ENCODE assay signal across 8 cellular contexts in the genomic region with DNA sequence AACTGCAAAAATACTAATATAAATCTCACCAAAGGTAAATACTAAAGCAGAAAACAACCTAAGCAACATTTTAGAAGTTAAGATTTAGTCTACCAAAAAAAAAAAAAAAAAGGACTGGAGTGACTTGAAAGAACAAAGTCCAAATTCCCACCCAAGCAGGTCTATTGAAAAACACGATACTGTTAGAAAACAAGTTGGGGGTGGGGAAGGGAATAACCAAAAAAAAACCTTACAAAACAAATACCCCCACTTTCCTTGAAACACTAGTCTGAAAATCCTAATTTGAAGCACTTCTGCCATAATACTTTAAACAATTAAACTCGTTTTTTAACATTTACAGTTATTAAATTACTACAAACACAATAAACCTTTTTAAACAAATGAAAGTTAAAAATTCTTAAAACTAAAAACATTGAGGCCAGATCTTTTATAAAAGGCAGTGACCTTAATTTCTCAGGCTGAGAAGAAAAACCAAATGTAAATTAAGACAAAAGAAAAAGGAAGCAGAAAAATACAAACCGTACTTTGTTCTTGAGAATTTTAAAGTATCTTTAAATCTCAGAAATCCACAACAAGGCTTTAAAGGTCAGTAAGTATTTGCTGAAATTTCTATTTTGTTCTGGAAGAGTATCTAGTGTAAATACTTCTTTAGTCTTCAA.
DNase-seq lines count a peak whose midpoint lies in the region; FAIRE-seq and TF ChIP-seq lines count a peak whose summit lies in the region.

No MANE protein-coding gene starts in this region.

- peak overlapping the region; percentile 83 for H3K4me3 ChIP-seq in Karpas-422 (ENCODE audit: low read length)
- H3K4me3 ChIP-seq in astrocyte (ENCODE audit: insufficient read depth, low read depth, low read length) = peak overlapping the region; percentile 82

- no peaks in the 10 kb centered on the region for H3K9me3 Mint-ChIP-seq in Calu3 (ENCODE audit: low read depth, unreplicated experiment)
- no peaks in the 10 kb centered on the region for H3K9me3 Mint-ChIP-seq in astrocyte (ENCODE audit: unreplicated experiment)

- H3K79me2 ChIP-seq in Karpas-422 (ENCODE audit: low read length) (peaks cover 55% of the 10 kb centered on the region), astrocyte (ENCODE audit: insufficient read depth, low read length) (peaks cover 88% of the 10 kb centered on the region)

- H3K36me3 Mint-ChIP-seq in Calu3 (ENCODE audit: insufficient read depth, unreplicated experiment) (peaks cover 50% of the 10 kb centered on the region), astrocyte (ENCODE audit: low read depth, unreplicated experiment) (peaks cover 2% of the 10 kb centered on the region)

- CTCF ChIA-PET in Calu3 (lab: Charles Lee) = interaction anchor here (0.6 to 2.4 kb wide), 12 partner anchors 7 to 452 kb away, joined by 3 to 11 read pairs (median 6); no protein-coding TSS in a partner anchor

- DNase-seq in Calu3 (no peak), Karpas-422 (peak; percentile 63), astrocyte (ENCODE audit: low read depth) (peak; percentile 27), kidney glomerular epithelial cell (lab: John Stamatoyannopoulos, UW) (peak; percentile 39), substantia nigra (lab: John Stamatoyannopoulos, UW) (no peak), NCI-H1694 (lab: John Stamatoyannopoulos, UW) (no peak), ecto neural progenitor cell (ENCODE audit: low spot score) (no peak)
- DNase-seq in effector CD8-positive, alpha-beta T cell (lab: John Stamatoyannopoulos, UW) = no peak

- FAIRE-seq in astrocyte (lab: Jason Lieb, UNC) = peak; percentile 9

- H3K4me1 ChIP-seq in Karpas-422 (ENCODE audit: low read length) (peaks cover 63% of the 10 kb centered on the region), astrocyte (ENCODE audit: insufficient read depth, low read length) (peaks cover 3% of the 10 kb centered on the region)

- H3K4me2 ChIP-seq in Karpas-422 (ENCODE audit: low read depth, low read length, poor library complexity, severe bottlenecking) (peak overlapping the region; percentile 86), astrocyte (ENCODE audit: low read length) (peak overlapping the region; percentile 80)

- 0 out of 2 replicates have a peak, but pooled peaks cover 2% of the 10 kb centered on the region for H3K36me3 ChIP-seq in Karpas-422 (ENCODE audit: insufficient read depth, low read length)
- H3K36me3 ChIP-seq in astrocyte (ENCODE audit: insufficient read depth, low read length) = no peaks in the 10 kb centered on the region

- H4K20me1 ChIP-seq in Karpas-422 (ENCODE audit: insufficient read depth, low read depth, low read length) = no peaks in the 10 kb centered on the region
- peaks cover 18% of the 10 kb centered on the region for H4K20me1 ChIP-seq in astrocyte (ENCODE audit: insufficient read depth, low read length)

- no peaks in the 10 kb centered on the region for H3K9me2 ChIP-seq in Karpas-422 (replicated peaks; ENCODE audit: insufficient read depth, low read length)

- BruUV-seq in Calu3 (replicated peaks; lab: Mats Ljungman, UMichigan) = no TSS peak

- H3K4me3 Mint-ChIP-seq in Calu3 (ENCODE audit: low read depth, unreplicated experiment) (peak overlapping the region; percentile 93), astrocyte (ENCODE audit: unreplicated experiment) (peak overlapping the region; percentile 89)

- H3K9ac ChIP-seq in Karpas-422 (ENCODE audit: low read length) = peak overlapping the region; percentile 80
- peak overlapping the region; percentile 97 for H3K9ac ChIP-seq in astrocyte (ENCODE audit: low read length)

- H3K27ac Mint-ChIP-seq in Calu3 (ENCODE audit: unreplicated experiment) = peak overlapping the region; percentile 99
- H3K27ac Mint-ChIP-seq in astrocyte (ENCODE audit: unreplicated experiment) = peak overlapping the region; percentile 99

- intact Hi-C loops in Calu3 (cut with micrococcal nuclease; ENCODE audit: unreplicated experiment) = loop anchor here (2.0 to 10.0 kb wide), 5 partner anchors 51 to 445 kb away; a partner anchor contains a TSS

- H3K27me3 Mint-ChIP-seq in Calu3 (ENCODE audit: unreplicated experiment) (no peaks in the 10 kb centered on the region), astrocyte (ENCODE audit: low read depth, unreplicated experiment) (no peaks in the 10 kb centered on the region)

- H3K4me1 Mint-ChIP-seq in Calu3 (ENCODE audit: low read depth, unreplicated experiment) (peaks cover 19% of the 10 kb centered on the region), astrocyte (ENCODE audit: low read depth, unreplicated experiment) (no peaks in the 10 kb centered on the region)

- H3K27me3 ChIP-seq in Karpas-422 (ENCODE audit: low read length) = no peaks in the 10 kb centered on the region
- no peaks in the 10 kb centered on the region for H3K27me3 ChIP-seq in astrocyte (ENCODE audit: insufficient read depth, low read length)

- H3K27ac ChIP-seq in Karpas-422 (ENCODE audit: low read length) = peak overlapping the region; percentile 99
- peak overlapping the region; percentile 94 for H3K27ac ChIP-seq in astrocyte (ENCODE audit: low read depth, low read length)
- peak overlapping the region; percentile 78 for H3K27ac ChIP-seq in substantia nigra (ENCODE audit: low read depth, low read length, poor library complexity, severe bottlenecking)

- H2AFZ ChIP-seq in Karpas-422 (ENCODE audit: low read length) (no peak overlapping the region), astrocyte (ENCODE audit: low read depth, low read length) (no peak overlapping the region)

- H3K9me3 ChIP-seq in Karpas-422 (ENCODE audit: low read length) = no peaks in the 10 kb centered on the region
- no peaks in the 10 kb centered on the region for H3K9me3 ChIP-seq in astrocyte (ENCODE audit: insufficient read depth, low read depth, low read length)

- TF ChIP-seq CTCF in Calu3 (IDR thresholded peaks at IDR 0.05; ENCODE audit: unreplicated experiment) (no peak), astrocyte (IDR thresholded peaks at IDR 0.05; ENCODE audit: insufficient read depth, low read depth, low read length) (no peak)

Comparison
In these comparisons a context has a peak if more than half of its experiments do, and no peak if none do; other contexts are left out.
1. DNase-seq: peak in Karpas-422 (single experiment), astrocyte (single experiment) and kidney glomerular epithelial cell (single experiment); none in Calu3 (single experiment), substantia nigra (0 of 49), NCI-H1694 (single experiment), effector CD8-positive, alpha-beta T cell (single experiment) and ecto neural progenitor cell (single experiment).
2. Peak in every context shown above with its lines, with median percentiles within 50 percentile points of each other: H3K27ac ChIP-seq.